11 cellular contexts compared by ENCODE assay signal in genomic region chr5:377326-377981, GRCh38. TPM values are rescaled to one million over a fixed set of nuclear protein-coding genes. Genes with fewer than 3 reads are reported as not detected.
A peak's percentile ranks its signal among the peaks of the same experiment; 100 is the strongest.
DNase-seq lines count a peak whose midpoint lies in the region; ATAC-seq and TF ChIP-seq lines count a peak whose summit lies in the region.
"Had no signal": no experiment of that assay in that cellular context is flagged by ENCODE, and none has a peak within 500 bp of the region (broad histone marks: within the 10 kb centered on the region; RNA-seq: fewer than 3 reads in every experiment).

No MANE protein-coding gene starts in this region.

- peak; percentile 5 for DNase-seq in activated CD4-positive, alpha-beta T cell treated with anti-CD3 and anti-CD28 coated beads, Interleukin-2, amount 10 ng/mL, durations not matched to agents 7 days and 5 days
- no peak for DNase-seq in activated CD4-positive, alpha-beta T cell treated with anti-CD3 and anti-CD28 coated beads for 4 hours
- DNase-seq in activated CD4-positive, alpha-beta memory T cell treated with anti-CD3 and anti-CD28 coated beads for 36 hours: peak; percentile 7
- DNase-seq in endothelial cell (ENCODE audit: low spot score) (peak; percentile 1), T-helper 17 cell (no peak), NCI-H524 (lab: John Stamatoyannopoulos, UW) (no peak)
- DNase-seq: DND-41, NCI-H1105 treated with DMSO at 0.1 percent for 48 hours had no signal

- peak overlapping the region; percentile 87 for H3K27ac Mint-ChIP-seq in activated CD4-positive, alpha-beta T cell treated with anti-CD3 and anti-CD28 coated beads, Interleukin-2, amount 10 ng/mL, durations not matched to agents 7 days and 5 days
- H3K27ac Mint-ChIP-seq in activated CD4-positive, alpha-beta memory T cell treated with anti-CD3 and anti-CD28 coated beads for 36 hours: peak overlapping the region; percentile 94
- H3K27ac Mint-ChIP-seq in endothelial cell (ENCODE audit: unreplicated experiment): no peak overlapping the region
- peak overlapping the region; percentile 96 for H3K27ac Mint-ChIP-seq in stimulated activated memory B cell treated with anti-CD40 and anti-IgM and Interleukin-4, amounts not matched to agents 10 μg/mL and 1 μg/mL and 100 μg/mL, for 72 hours
- H3K27ac Mint-ChIP-seq in T-helper 17 cell: no peak overlapping the region

- ATAC-seq in stimulated activated memory B cell treated with anti-CD40 and anti-IgM and Interleukin-4, amounts not matched to agents 10 μg/mL and 1 μg/mL and 100 μg/mL, for 72 hours: no peak
- ATAC-seq in T-helper 17 cell (no peak), GM19452 (IDR thresholded peaks at IDR 0.05; ENCODE audit: unreplicated experiment) (no peak)

- H3K36me3 Mint-ChIP-seq in activated CD4-positive, alpha-beta T cell treated with anti-CD3 and anti-CD28 coated beads, Interleukin-2, amount 10 ng/mL, durations not matched to agents 7 days and 5 days (ENCODE audit: low read depth): peaks cover 40% of the 10 kb centered on the region
- H3K36me3 Mint-ChIP-seq in activated CD4-positive, alpha-beta memory T cell treated with anti-CD3 and anti-CD28 coated beads for 36 hours: peaks cover 20% of the 10 kb centered on the region
- H3K36me3 Mint-ChIP-seq in endothelial cell (ENCODE audit: low read depth, unreplicated experiment): peaks cover 4% of the 10 kb centered on the region
- peaks cover 65% of the 10 kb centered on the region for H3K36me3 Mint-ChIP-seq in stimulated activated memory B cell treated with anti-CD40 and anti-IgM and Interleukin-4, amounts not matched to agents 10 μg/mL and 1 μg/mL and 100 μg/mL, for 72 hours
- H3K36me3 Mint-ChIP-seq in T-helper 17 cell (ENCODE audit: low read depth): no peaks in the 10 kb centered on the region

- H3K9me3 Mint-ChIP-seq in activated CD4-positive, alpha-beta T cell treated with anti-CD3 and anti-CD28 coated beads, Interleukin-2, amount 10 ng/mL, durations not matched to agents 7 days and 5 days: peaks cover 11% of the 10 kb centered on the region
- H3K9me3 Mint-ChIP-seq in activated CD4-positive, alpha-beta memory T cell treated with anti-CD3 and anti-CD28 coated beads for 36 hours: peaks cover 9% of the 10 kb centered on the region
- no peaks in the 10 kb centered on the region for H3K9me3 Mint-ChIP-seq in endothelial cell (ENCODE audit: unreplicated experiment)
- H3K9me3 Mint-ChIP-seq in stimulated activated memory B cell treated with anti-CD40 and anti-IgM and Interleukin-4, amounts not matched to agents 10 μg/mL and 1 μg/mL and 100 μg/mL, for 72 hours: peaks cover 8% of the 10 kb centered on the region

- H3K9me3 ChIP-seq in T-helper 17 cell (ENCODE audit: control insufficient read depth, low read length, poor library complexity, severe bottlenecking): no peaks in the 10 kb centered on the region

- CTCF ChIA-PET in activated CD4-positive, alpha-beta T cell treated with anti-CD3 and anti-CD28 coated beads, Interleukin-2, amount 10 ng/mL, durations not matched to agents 7 days and 5 days (lab: Charles Lee): interaction anchor here (0.8 to 1.4 kb wide), 6 partner anchors 9 to 18 kb away, joined by 3 to 4 read pairs (median 3); no protein-coding TSS in a partner anchor
- CTCF ChIA-PET in activated CD4-positive, alpha-beta memory T cell treated with anti-CD3 and anti-CD28 coated beads for 36 hours (lab: Charles Lee): no interaction called here

- no peak for TF ChIP-seq CTCF in endothelial cell (IDR thresholded peaks at IDR 0.05; ENCODE audit: unreplicated experiment)

- H3K4me1 Mint-ChIP-seq in activated CD4-positive, alpha-beta T cell treated with anti-CD3 and anti-CD28 coated beads, Interleukin-2, amount 10 ng/mL, durations not matched to agents 7 days and 5 days: peaks cover 83% of the 10 kb centered on the region
- H3K4me1 Mint-ChIP-seq in activated CD4-positive, alpha-beta memory T cell treated with anti-CD3 and anti-CD28 coated beads for 36 hours (ENCODE audit: low read depth): peaks cover 58% of the 10 kb centered on the region
- H3K4me1 Mint-ChIP-seq in endothelial cell (ENCODE audit: unreplicated experiment) (peaks cover 2% of the 10 kb centered on the region), T-helper 17 cell (peaks cover 6% of the 10 kb centered on the region)
- peaks cover 48% of the 10 kb centered on the region for H3K4me1 Mint-ChIP-seq in stimulated activated memory B cell treated with anti-CD40 and anti-IgM and Interleukin-4, amounts not matched to agents 10 μg/mL and 1 μg/mL and 100 μg/mL, for 72 hours

- no peak overlapping the region for H3K4me3 Mint-ChIP-seq in activated CD4-positive, alpha-beta T cell treated with anti-CD3 and anti-CD28 coated beads, Interleukin-2, amount 10 ng/mL, durations not matched to agents 7 days and 5 days
- no peak overlapping the region for H3K4me3 Mint-ChIP-seq in activated CD4-positive, alpha-beta memory T cell treated with anti-CD3 and anti-CD28 coated beads for 36 hours
- H3K4me3 Mint-ChIP-seq in endothelial cell (ENCODE audit: unreplicated experiment) (no peak overlapping the region), T-helper 17 cell (no peak overlapping the region)
- H3K4me3 Mint-ChIP-seq in stimulated activated memory B cell treated with anti-CD40 and anti-IgM and Interleukin-4, amounts not matched to agents 10 μg/mL and 1 μg/mL and 100 μg/mL, for 72 hours: no peak overlapping the region
- H3K4me3 Mint-ChIP-seq: nephron had no signal

- intact Hi-C loops in activated CD4-positive, alpha-beta memory T cell treated with anti-CD3 and anti-CD28 coated beads for 36 hours (cut with micrococcal nuclease): loop anchor here (5.0 kb wide), 1 partner anchor 80 kb away; no protein-coding TSS in a partner anchor

- POLR2A ChIA-PET in activated CD4-positive, alpha-beta T cell treated with anti-CD3 and anti-CD28 coated beads, Interleukin-2, amount 10 ng/mL, durations not matched to agents 7 days and 5 days (lab: Charles Lee): no interaction called here
- POLR2A ChIA-PET in activated CD4-positive, alpha-beta memory T cell treated with anti-CD3 and anti-CD28 coated beads for 36 hours (lab: Charles Lee): interaction anchor here (2.4 kb wide), 1 partner anchor 15 kb away, joined by 14 read pairs; no protein-coding TSS in a partner anchor

- H3K27me3 Mint-ChIP-seq in activated CD4-positive, alpha-beta T cell treated with anti-CD3 and anti-CD28 coated beads, Interleukin-2, amount 10 ng/mL, durations not matched to agents 7 days and 5 days: no peaks in the 10 kb centered on the region
- H3K27me3 Mint-ChIP-seq in activated CD4-positive, alpha-beta memory T cell treated with anti-CD3 and anti-CD28 coated beads for 36 hours: peaks cover 9% of the 10 kb centered on the region
- H3K27me3 Mint-ChIP-seq in endothelial cell (ENCODE audit: unreplicated experiment) (peaks cover 10% of the 10 kb centered on the region), T-helper 17 cell (peaks cover 15% of the 10 kb centered on the region)
- H3K27me3 Mint-ChIP-seq in stimulated activated memory B cell treated with anti-CD40 and anti-IgM and Interleukin-4, amounts not matched to agents 10 μg/mL and 1 μg/mL and 100 μg/mL, for 72 hours: peaks cover 15% of the 10 kb centered on the region

RNA-seq across cellular contexts. Expression of gene AHRR, which starts 55.9 kb away (rescaled TPM):
- 10 to 100 TPM; 28.3 to 34.9 TPM for total RNA-seq in activated CD4-positive, alpha-beta T cell treated with anti-CD3 and anti-CD28 coated beads, Interleukin-2, amount 10 ng/mL, durations not matched to agents 7 days and 5 days
- 10 to 100 TPM; 16.7 to 16.8 TPM for total RNA-seq in activated CD4-positive, alpha-beta memory T cell treated with anti-CD3 and anti-CD28 coated beads for 36 hours
- total RNA-seq in endothelial cell (ENCODE audit: unreplicated experiment) (8.7 TPM), T-helper 17 cell (1 to 10 TPM in 1 of 2 donors, under 1 TPM in 1; 0.80 to 4.4 TPM)

Comparison
In these comparisons a context has a peak if more than half of its experiments do, and no peak if none do; other contexts are left out.
1. DNase-seq: peak in activated CD4-positive, alpha-beta T cell treated with anti-CD3 and anti-CD28 coated beads, Interleukin-2, amount 10 ng/mL, durations not matched to agents 7 days and 5 days (single experiment), activated CD4-positive, alpha-beta memory T cell treated with anti-CD3 and anti-CD28 coated beads for 36 hours (single experiment) and endothelial cell (single experiment); none in activated CD4-positive, alpha-beta T cell treated with anti-CD3 and anti-CD28 coated beads for 4 hours (0 of 2), T-helper 17 cell (0 of 3) and NCI-H524 (0 of 2).
2. H3K27ac Mint-ChIP-seq: peak in activated CD4-positive, alpha-beta T cell treated with anti-CD3 and anti-CD28 coated beads, Interleukin-2, amount 10 ng/mL, durations not matched to agents 7 days and 5 days (single experiment), activated CD4-positive, alpha-beta memory T cell treated with anti-CD3 and anti-CD28 coated beads for 36 hours (single experiment) and stimulated activated memory B cell treated with anti-CD40 and anti-IgM and Interleukin-4, amounts not matched to agents 10 μg/mL and 1 μg/mL and 100 μg/mL, for 72 hours (single experiment); none in endothelial cell (single experiment) and T-helper 17 cell (single experiment).